In the genomic region with DNA sequence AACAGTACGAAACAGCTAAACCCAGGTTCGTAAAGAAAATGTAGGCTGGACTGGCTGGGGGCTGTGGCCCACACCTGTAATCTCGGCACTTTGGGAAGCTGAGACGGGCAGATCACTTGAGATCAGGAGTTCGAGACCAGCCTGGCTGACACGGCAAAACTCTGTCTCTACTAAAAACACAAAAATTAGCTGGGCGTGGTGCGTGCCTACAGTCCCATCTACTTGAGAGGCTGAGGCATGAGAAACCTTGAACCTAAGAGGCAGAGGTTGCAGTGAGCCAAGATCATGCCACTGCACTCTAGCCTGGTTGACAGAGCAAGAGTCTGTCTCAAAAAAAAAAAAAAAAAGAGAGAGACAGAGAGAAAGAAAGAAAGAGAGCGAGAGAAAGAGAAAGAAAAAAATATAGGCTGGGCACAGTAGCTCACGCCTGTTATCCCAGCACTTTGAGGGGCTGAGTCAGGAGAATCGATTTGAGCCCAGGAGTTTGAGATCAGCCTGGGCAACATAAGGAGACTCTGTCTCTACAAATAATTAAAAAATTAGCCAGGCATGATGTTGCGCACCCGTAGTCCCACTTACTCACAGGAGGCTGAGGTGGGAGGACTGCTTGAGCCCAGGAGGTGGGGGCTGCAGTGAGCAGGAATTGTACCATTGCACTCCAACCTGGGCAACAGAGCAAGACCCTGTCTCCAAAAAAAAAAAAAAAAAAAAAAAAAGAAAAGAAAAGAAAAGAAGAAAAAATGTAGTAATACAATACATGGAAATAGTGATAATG, we compare ENCODE assay signal across 1 cellular context.
TF ChIP-seq lines count a peak whose summit lies in the region.

No MANE protein-coding gene starts in this region.

TF ChIP-seq in IMR-90, 13 proteins besides CTCF, POLR2A, EP300 and RAD21 (continued from another document):
- TF ChIP-seq SMC3 (IDR thresholded peaks at IDR 0.05; ENCODE audit: low read depth, low read length) (no peak), MAFK (IDR thresholded peaks at IDR 0.05; ENCODE audit: low read depth, low read length) (no peak), CHD1 (IDR thresholded peaks at IDR 0.05; ENCODE audit: low read depth, low read length) (no peak), MAZ (IDR thresholded peaks at IDR 0.05; ENCODE audit: borderline replicate concordance, low read depth, low read length) (no peak), MXI1 (IDR thresholded peaks at IDR 0.05; ENCODE audit: borderline replicate concordance, low read depth, low read length) (no peak), CEBPB (IDR thresholded peaks at IDR 0.05; ENCODE audit: low read depth, low read length) (no peak), NFE2L2 (IDR thresholded peaks at IDR 0.05; ENCODE audit: low read depth, low read length) (no peak), ELK1 (IDR thresholded peaks at IDR 0.05; ENCODE audit: borderline replicate concordance, low read depth, low read length) (no peak), RFX5 (IDR thresholded peaks at IDR 0.05; ENCODE audit: low read depth, low read length) (no peak), RCOR1 (IDR thresholded peaks at IDR 0.05; ENCODE audit: insufficient replicate concordance, low read length) (no peak)
